In genomic region chr7:66921396-66921917, GRCh38 we compare ENCODE assay signal across 1 cellular context.
TF ChIP-seq lines count a peak whose summit lies in the region.

No MANE protein-coding gene starts in this region.

TF ChIP-seq in K562, 482 proteins besides CTCF, POLR2A, EP300 and RAD21 (continued from another document and continues in another):
- TF ChIP-seq CC2D1A (IDR thresholded peaks at IDR 0.05) (no peak), CBFA2T2 (conservative IDR thresholded peaks at IDR 0.05) (no peak), U2AF2 (optimal IDR thresholded peaks at IDR 0.05; ENCODE audit: low read depth, low read length) (no peak), EHMT2 (IDR thresholded peaks at IDR 0.05) (no peak), PYGO2 (tag; IDR thresholded peaks at IDR 0.05) (no peak), ZNF217 (CRISPR knock-in tag; IDR thresholded peaks at IDR 0.05) (no peak), MCM2 (IDR thresholded peaks at IDR 0.05; ENCODE audit: low read depth) (no peak), MIER1 (IDR thresholded peaks at IDR 0.05; ENCODE audit: low read depth) (0 out of 2 replicates have a peak, but pooled peaks have one; percentile 37), ZNF586 (CRISPR knock-in tag; conservative IDR thresholded peaks at IDR 0.05) (no peak), SMC3 (conservative IDR thresholded peaks at IDR 0.05; ENCODE audit: insufficient read depth, low read depth, low read length) (no peak; the same call in 1 of the 2 replicates), PRPF4 (IDR thresholded peaks at IDR 0.05; ENCODE audit: insufficient read depth, low read depth, low read length, poor library complexity, severe bottlenecking) (no peak), FOXA3 (CRISPR knock-in tag; conservative IDR thresholded peaks at IDR 0.05 in 1 of 2, IDR thresholded peaks at IDR 0.05 in 1 of 2) (0 out of 4 replicates have a peak, but pooled peaks of 1 of the 2 experiments have one; percentile 9), MTA1 (IDR thresholded peaks at IDR 0.05; ENCODE audit: borderline replicate concordance) (no peak), ZNF561 (CRISPR knock-in tag; conservative IDR thresholded peaks at IDR 0.05) (no peak), ZFP91 (CRISPR knock-in tag; IDR thresholded peaks at IDR 0.05) (no peak), ZNF174 (CRISPR knock-in tag; IDR thresholded peaks at IDR 0.05) (no peak), SMAD3 (CRISPR knock-in tag; conservative IDR thresholded peaks at IDR 0.05) (no peak), NBN (IDR thresholded peaks at IDR 0.05; ENCODE audit: low read depth) (no peak), ZNF584 (CRISPR knock-in tag; IDR thresholded peaks at IDR 0.05; ENCODE audit: low read depth) (no peak), COPS2 (conservative IDR thresholded peaks at IDR 0.05) (no peak), SMARCA4 (IDR thresholded peaks at IDR 0.05) (no peak), TCF7 (IDR thresholded peaks at IDR 0.05; ENCODE audit: borderline replicate concordance) (no peak), HCFC1 (IDR thresholded peaks at IDR 0.05; ENCODE audit: low read depth, low read length) (no peak), ZNF75A (CRISPR knock-in tag; IDR thresholded peaks at IDR 0.05) (no peak), DACH1 (IDR thresholded peaks at IDR 0.05; ENCODE audit: partially characterized antibody) (no peak), THRAP3 (IDR thresholded peaks at IDR 0.05; ENCODE audit: borderline replicate concordance) (0 out of 2 replicates have a peak, but pooled peaks have one; percentile 44), BACH1 (tag; IDR thresholded peaks at IDR 0.05) (no peak), NCOA4 (IDR thresholded peaks at IDR 0.05; ENCODE audit: partially characterized antibody) (no peak), MTA2 (IDR thresholded peaks at IDR 0.05; ENCODE audit: low read depth) (no peak), CHCHD3 (CRISPR knock-in tag; IDR thresholded peaks at IDR 0.05) (no peak), GABPA (tag; conservative IDR thresholded peaks at IDR 0.05; ENCODE audit: low read depth) (no peak), ZKSCAN3 (CRISPR knock-in tag; IDR thresholded peaks at IDR 0.05) (no peak), GTF2E2 (tag; IDR thresholded peaks at IDR 0.05) (peak; percentile 64), RAD51 (IDR thresholded peaks at IDR 0.05; ENCODE audit: borderline replicate concordance, low read depth) (no peak), SMARCB1 (IDR thresholded peaks at IDR 0.05; ENCODE audit: insufficient read length, low read depth) (no peak), BCOR (IDR thresholded peaks at IDR 0.05) (no peak), ZNF740 (CRISPR knock-in tag; IDR thresholded peaks at IDR 0.05) (no peak; the same call in 1 of the 2 replicates), ZNF740 (tag; IDR thresholded peaks at IDR 0.05) (no peak), NCOA2 (IDR thresholded peaks at IDR 0.05; ENCODE audit: partially characterized antibody in 2 of 2) (no peak), ATF1 (CRISPR knock-in tag; IDR thresholded peaks at IDR 0.05) (no peak), ATF1 (tag; IDR thresholded peaks at IDR 0.05) (no peak), MED1 (CRISPR knock-in tag; IDR thresholded peaks at IDR 0.05; ENCODE audit: borderline replicate concordance) (no peak), NFIX (CRISPR knock-in tag; IDR thresholded peaks at IDR 0.05; ENCODE audit: low read depth) (no peak), ZNF24 (IDR thresholded peaks at IDR 0.05) (no peak), BDP1 (IDR thresholded peaks at IDR 0.05; ENCODE audit: insufficient read depth, insufficient read length) (no peak), HMG20B (CRISPR knock-in tag; IDR thresholded peaks at IDR 0.05) (no peak)
- TF ChIP-seq, protein P1, sequence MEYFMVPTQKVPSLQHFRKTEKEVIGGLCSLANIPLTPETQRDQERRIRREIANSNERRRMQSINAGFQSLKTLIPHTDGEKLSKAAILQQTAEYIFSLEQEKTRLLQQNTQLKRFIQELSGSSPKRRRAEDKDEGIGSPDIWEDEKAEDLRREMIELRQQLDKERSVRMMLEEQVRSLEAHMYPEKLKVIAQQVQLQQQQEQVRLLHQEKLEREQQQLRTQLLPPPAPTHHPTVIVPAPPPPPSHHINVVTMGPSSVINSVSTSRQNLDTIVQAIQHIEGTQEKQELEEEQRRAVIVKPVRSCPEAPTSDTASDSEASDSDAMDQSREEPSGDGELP (CRISPR knock-in tag; IDR thresholded peaks at IDR 0.05; ENCODE audit: borderline replicate concordance) = no peak
- TF ChIP-seq, protein P2, sequence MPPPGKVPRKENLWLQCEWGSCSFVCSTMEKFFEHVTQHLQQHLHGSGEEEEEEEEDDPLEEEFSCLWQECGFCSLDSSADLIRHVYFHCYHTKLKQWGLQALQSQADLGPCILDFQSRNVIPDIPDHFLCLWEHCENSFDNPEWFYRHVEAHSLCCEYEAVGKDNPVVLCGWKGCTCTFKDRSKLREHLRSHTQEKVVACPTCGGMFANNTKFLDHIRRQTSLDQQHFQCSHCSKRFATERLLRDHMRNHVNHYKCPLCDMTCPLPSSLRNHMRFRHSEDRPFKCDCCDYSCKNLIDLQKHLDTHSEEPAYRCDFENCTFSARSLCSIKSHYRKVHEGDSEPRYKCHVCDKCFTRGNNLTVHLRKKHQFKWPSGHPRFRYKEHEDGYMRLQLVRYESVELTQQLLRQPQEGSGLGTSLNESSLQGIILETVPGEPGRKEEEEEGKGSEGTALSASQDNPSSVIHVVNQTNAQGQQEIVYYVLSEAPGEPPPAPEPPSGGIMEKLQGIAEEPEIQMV (tag; conservative IDR thresholded peaks at IDR 0.05; ENCODE audit: low read depth) = no peak
- TF ChIP-seq, protein P3, sequence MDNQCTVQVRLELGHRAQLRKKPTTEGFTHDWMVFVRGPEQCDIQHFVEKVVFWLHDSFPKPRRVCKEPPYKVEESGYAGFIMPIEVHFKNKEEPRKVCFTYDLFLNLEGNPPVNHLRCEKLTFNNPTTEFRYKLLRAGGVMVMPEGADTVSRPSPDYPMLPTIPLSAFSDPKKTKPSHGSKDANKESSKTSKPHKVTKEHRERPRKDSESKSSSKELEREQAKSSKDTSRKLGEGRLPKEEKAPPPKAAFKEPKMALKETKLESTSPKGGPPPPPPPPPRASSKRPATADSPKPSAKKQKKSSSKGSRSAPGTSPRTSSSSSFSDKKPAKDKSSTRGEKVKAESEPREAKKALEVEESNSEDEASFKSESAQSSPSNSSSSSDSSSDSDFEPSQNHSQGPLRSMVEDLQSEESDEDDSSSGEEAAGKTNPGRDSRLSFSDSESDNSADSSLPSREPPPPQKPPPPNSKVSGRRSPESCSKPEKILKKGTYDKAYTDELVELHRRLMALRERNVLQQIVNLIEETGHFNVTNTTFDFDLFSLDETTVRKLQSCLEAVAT (IDR thresholded peaks at IDR 0.05) = 0 out of 4 replicates have a peak, but pooled peaks of 1 of the 2 experiments have one; percentile 12
- TF ChIP-seq, protein P4, sequence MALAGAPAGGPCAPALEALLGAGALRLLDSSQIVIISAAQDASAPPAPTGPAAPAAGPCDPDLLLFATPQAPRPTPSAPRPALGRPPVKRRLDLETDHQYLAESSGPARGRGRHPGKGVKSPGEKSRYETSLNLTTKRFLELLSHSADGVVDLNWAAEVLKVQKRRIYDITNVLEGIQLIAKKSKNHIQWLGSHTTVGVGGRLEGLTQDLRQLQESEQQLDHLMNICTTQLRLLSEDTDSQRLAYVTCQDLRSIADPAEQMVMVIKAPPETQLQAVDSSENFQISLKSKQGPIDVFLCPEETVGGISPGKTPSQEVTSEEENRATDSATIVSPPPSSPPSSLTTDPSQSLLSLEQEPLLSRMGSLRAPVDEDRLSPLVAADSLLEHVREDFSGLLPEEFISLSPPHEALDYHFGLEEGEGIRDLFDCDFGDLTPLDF (CRISPR knock-in tag; IDR thresholded peaks at IDR 0.05) = no peak
- TF ChIP-seq, protein P5, sequence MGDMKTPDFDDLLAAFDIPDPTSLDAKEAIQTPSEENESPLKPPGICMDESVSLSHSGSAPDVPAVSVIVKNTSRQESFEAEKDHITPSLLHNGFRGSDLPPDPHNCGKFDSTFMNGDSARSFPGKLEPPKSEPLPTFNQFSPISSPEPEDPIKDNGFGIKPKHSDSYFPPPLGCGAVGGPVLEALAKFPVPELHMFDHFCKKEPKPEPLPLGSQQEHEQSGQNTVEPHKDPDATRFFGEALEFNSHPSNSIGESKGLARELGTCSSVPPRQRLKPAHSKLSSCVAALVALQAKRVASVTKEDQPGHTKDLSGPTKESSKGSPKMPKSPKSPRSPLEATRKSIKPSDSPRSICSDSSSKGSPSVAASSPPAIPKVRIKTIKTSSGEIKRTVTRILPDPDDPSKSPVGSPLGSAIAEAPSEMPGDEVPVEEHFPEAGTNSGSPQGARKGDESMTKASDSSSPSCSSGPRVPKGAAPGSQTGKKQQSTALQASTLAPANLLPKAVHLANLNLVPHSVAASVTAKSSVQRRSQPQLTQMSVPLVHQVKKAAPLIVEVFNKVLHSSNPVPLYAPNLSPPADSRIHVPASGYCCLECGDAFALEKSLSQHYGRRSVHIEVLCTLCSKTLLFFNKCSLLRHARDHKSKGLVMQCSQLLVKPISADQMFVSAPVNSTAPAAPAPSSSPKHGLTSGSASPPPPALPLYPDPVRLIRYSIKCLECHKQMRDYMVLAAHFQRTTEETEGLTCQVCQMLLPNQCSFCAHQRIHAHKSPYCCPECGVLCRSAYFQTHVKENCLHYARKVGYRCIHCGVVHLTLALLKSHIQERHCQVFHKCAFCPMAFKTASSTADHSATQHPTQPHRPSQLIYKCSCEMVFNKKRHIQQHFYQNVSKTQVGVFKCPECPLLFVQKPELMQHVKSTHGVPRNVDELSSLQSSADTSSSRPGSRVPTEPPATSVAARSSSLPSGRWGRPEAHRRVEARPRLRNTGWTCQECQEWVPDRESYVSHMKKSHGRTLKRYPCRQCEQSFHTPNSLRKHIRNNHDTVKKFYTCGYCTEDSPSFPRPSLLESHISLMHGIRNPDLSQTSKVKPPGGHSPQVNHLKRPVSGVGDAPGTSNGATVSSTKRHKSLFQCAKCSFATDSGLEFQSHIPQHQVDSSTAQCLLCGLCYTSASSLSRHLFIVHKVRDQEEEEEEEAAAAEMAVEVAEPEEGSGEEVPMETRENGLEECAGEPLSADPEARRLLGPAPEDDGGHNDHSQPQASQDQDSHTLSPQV (IDR thresholded peaks at IDR 0.05) = no peak
